ENCODE assay signal across 8 cellular contexts in the genomic region with DNA sequence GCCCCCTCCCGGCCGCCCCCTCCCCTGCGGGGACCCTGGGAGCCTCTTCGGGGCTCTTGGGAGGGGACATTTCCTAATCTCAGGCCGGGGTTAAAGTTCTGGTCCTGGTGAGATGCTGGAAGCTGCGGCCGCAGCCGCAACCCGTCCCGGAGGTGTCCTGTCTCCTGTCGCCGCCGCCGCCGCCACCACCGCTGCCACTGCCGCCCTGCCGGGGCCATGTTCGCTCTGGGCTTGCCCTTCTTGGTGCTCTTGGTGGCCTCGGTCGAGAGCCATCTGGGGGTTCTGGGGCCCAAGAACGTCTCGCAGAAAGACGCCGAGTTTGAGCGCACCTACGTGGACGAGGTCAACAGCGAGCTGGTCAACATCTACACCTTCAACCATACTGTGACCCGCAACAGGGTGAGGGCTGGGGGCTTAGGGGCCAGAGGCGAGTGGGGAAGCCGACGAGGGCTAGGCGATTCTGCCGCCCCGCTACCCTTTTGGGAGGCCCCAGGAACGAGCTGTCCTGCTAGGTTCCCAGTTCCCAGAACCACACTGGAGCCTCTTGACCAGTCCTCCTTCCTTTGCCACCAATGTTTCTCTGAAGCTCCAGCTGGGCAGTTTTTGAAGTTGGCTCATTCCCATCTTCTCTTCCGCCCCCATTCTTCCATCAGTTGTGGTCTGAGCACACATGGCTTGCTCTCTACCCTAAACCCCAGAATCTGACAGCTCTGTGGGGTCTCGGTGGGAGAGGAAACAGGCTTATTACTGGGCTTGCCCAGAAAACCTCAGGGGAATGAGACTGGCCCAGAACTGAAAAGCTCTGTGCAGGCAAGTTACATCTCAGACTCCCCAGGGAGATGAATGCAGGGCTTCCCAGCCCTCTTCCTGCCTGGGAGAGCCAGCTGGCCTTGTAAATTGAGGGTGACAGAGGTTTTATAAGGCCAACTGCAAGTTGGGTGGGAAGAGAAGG. TPM values are rescaled to one million over a fixed set of nuclear protein-coding genes. Genes with fewer than 3 reads are reported as not detected.
DNase-seq lines count a peak whose midpoint lies in the region; ATAC-seq, FAIRE-seq and TF ChIP-seq lines count a peak whose summit lies in the region.

No MANE protein-coding gene starts in this region.

- H3K4me3 ChIP-seq in SJSA1: peak overlapping the region; percentile 46
- H3K4me3 ChIP-seq in iPS-18c (ENCODE audit: insufficient read depth, low read depth, low read length): peak overlapping the region; percentile 77
- peak overlapping the region; percentile 81 to 93 (median 86) for H3K4me3 ChIP-seq in spleen

- no peaks in the 10 kb centered on the region for H3K27me3 ChIP-seq in SJSA1 (replicated peaks)
- H3K27me3 ChIP-seq in spleen (replicated peaks in 1 of 7): no peaks in the 10 kb centered on the region

- intact Hi-C loops in spleen (cut with DNase I; ENCODE audit: low total_unique reads): no loop called here

- 1 to 7% (median 2%) methylated on average over 13 to 39 of the region's 39 CpGs for WGBS in spleen, 5 donors

- FAIRE-seq in D721Med (lab: Jason Lieb, UNC): no peak

- H3K27ac ChIP-seq in 22Rv1 (peak overlapping the region; percentile 73), SJSA1 (no peak overlapping the region), spleen (peak overlapping the region; percentile 86 to 97 (median 94))

- TF ChIP-seq CTCF in 22Rv1 (IDR thresholded peaks at IDR 0.05) (no peak), spleen (IDR thresholded peaks at IDR 0.05 in 8 of 11, conservative IDR thresholded peaks at IDR 0.05 in 3 of 11) (no peak), D721Med (IDR thresholded peaks at IDR 0.05; ENCODE audit: insufficient read depth, missing control alignments) (no peak)

- DNase-seq in SJSA1 (ENCODE audit: low read depth in 1 of 2, low spot score in 2 of 2) (peak in 1 of 2 experiments; percentile 21), astrocyte of the hippocampus (ENCODE audit: low read depth, low spot score) (peak; percentile 50), spleen (peak; percentile 92), D721Med (ENCODE audit: insufficient read length, low spot score) (no peak)

- H3K9me3 ChIP-seq in SJSA1 (replicated peaks) (no peaks in the 10 kb centered on the region), iPS-18c (ENCODE audit: control insufficient read depth, insufficient read depth, low read length) (no peaks in the 10 kb centered on the region), spleen (no peaks in the 10 kb centered on the region)

- ATAC-seq in GM18519 (IDR thresholded peaks at IDR 0.05; ENCODE audit: low FRiP score, unreplicated experiment): peak; percentile 17
- peak; percentile 25 for ATAC-seq in HG03095 (IDR thresholded peaks at IDR 0.05; ENCODE audit: unreplicated experiment)

- H3K36me3 ChIP-seq in SJSA1 (no peaks in the 10 kb centered on the region), spleen (peaks cover 0 to 29% (median 21%) of the 10 kb centered on the region in 6 donors)

- TF ChIP-seq POLR2A in spleen (IDR thresholded peaks at IDR 0.05): no peak

- H3K4me1 ChIP-seq in SJSA1 (replicated peaks) (peaks cover 9% of the 10 kb centered on the region), spleen (peaks cover 19 to 43% (median 35%) of the 10 kb centered on the region in 6 donors)

RNA-seq across cellular contexts. Expression of gene SIDT2, which starts 0.8 kb away (rescaled TPM):
- 2.1 and 3.5 TPM in 2 replicates for total RNA-seq in SJSA1 (2014; rRNA removed; shearing (Covaris generic))
- 10 to 100 TPM; 40.3 to 83.8 (median 58.3) TPM for total RNA-seq in spleen
- 10 to 100 TPM; 21.3 to 36.0 (median 24.0) TPM for polyA plus RNA-seq in spleen

RNA-seq across cellular contexts. Expression of gene TAGLN, which starts 19.8 kb away (rescaled TPM):
- total RNA-seq in SJSA1 (2014; rRNA removed; shearing (Covaris generic)): 655 and 717 TPM in 2 replicates
- 1,000 to 10,000 TPM in 1 of 7 donors, 100 to 1,000 TPM in 6; 117 to 1,088 (median 328) TPM for total RNA-seq in spleen
- 100 to 1,000 TPM; 247 to 807 (median 469) TPM for polyA plus RNA-seq in spleen

RNA-seq across cellular contexts. Expression of gene PAFAH1B2, which starts 35.2 kb away (rescaled TPM):
- total RNA-seq in SJSA1 (2014; rRNA removed; shearing (Covaris generic)): 65.8 and 79.8 TPM in 2 replicates
- 10 to 100 TPM; 58.6 to 80.4 (median 67.2) TPM for total RNA-seq in spleen
- 10 to 100 TPM; 14.3 to 28.3 (median 16.2) TPM for polyA plus RNA-seq in spleen

RNA-seq across cellular contexts. Expression of gene PCSK7, which starts 52.5 kb away (rescaled TPM):
- 27.1 and 34.3 TPM in 2 replicates for total RNA-seq in SJSA1 (2014; rRNA removed; shearing (Covaris generic))
- total RNA-seq in spleen: 100 to 1,000 TPM in 5 of 7 donors, 10 to 100 TPM in 2; 92.6 to 152 (median 117) TPM
- 10 to 100 TPM; 27.3 to 53.4 (median 52.3) TPM for polyA plus RNA-seq in spleen

RNA-seq across cellular contexts. Expression of gene RNF214, which starts 53.1 kb away (rescaled TPM):
- 5.0 and 5.5 TPM in 2 replicates for total RNA-seq in SJSA1 (2014; rRNA removed; shearing (Covaris generic))
- 10 to 100 TPM; 13.1 to 29.6 (median 20.9) TPM for total RNA-seq in spleen
- polyA plus RNA-seq in spleen: 1 to 10 TPM; 5.6 to 9.9 (median 6.7) TPM
